27 cellular contexts compared by ENCODE assay signal in the genomic region with DNA sequence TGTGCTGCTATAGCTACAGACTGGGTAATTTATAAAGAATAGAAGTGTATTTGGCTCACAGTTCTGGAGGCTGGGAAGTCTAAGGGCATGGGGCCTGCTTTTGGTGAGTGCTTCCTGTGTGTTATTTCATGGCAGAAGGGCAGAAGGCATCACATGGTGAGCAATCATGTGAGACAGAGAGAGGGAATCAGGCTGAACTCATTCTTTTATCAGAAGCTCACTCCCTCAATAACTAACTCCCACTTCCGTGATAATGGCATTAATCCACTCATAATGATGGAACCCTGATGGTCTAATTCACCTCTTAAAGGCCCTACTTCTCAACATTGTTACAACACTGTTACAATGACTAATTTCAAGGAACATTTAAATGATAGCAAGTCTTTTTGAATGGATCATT.
"Had no signal": no experiment of that assay in that cellular context is flagged by ENCODE, and none has a peak within 500 bp of the region (broad histone marks: within the 10 kb centered on the region; RNA-seq: fewer than 3 reads in every experiment).

No MANE protein-coding gene starts in this region.

- H3K9me3 Mint-ChIP-seq: nephron progenitor cell had no signal

- H3K27ac ChIP-seq: coronary artery, foreskin keratinocyte, heart right ventricle, lower lobe of right lung, prostate gland, thoracic aorta, tibial nerve, upper lobe of left lung, uterus had no signal

- H3K4me3 Mint-ChIP-seq: effector memory CD8-positive, alpha-beta T cell; naive thymus-derived CD8-positive, alpha-beta T cell; nephron progenitor cell; stimulated activated memory B cell treated with anti-CD40 and anti-IgM and Interleukin-4, amounts not matched to agents 10 μg/mL and 1 μg/mL and 100 μg/mL, for 72 hours had no signal

- H3K36me3 ChIP-seq: prostate gland, uterus had no signal

- H3K27me3 Mint-ChIP-seq: effector memory CD8-positive, alpha-beta T cell; naive thymus-derived CD8-positive, alpha-beta T cell; stimulated activated memory B cell treated with anti-CD40 and anti-IgM and Interleukin-4, amounts not matched to agents 10 μg/mL and 1 μg/mL and 100 μg/mL, for 72 hours had no signal

- H3K27me3 ChIP-seq: foreskin keratinocyte, heart right ventricle, tibial nerve, upper lobe of left lung, uterus had no signal

- ATAC-seq: effector memory CD8-positive, alpha-beta T cell; foreskin keratinocyte; left ventricle myocardium superior; lower lobe of right lung; naive thymus-derived CD8-positive, alpha-beta T cell; right cardiac atrium; stimulated activated memory B cell treated with anti-CD40 and anti-IgM and Interleukin-4, amounts not matched to agents 10 μg/mL and 1 μg/mL and 100 μg/mL, for 72 hours; stimulated activated naive CD8-positive, alpha-beta T cell treated with anti-CD3 and anti-CD28 coated beads, Interleukin-15, Interleukin-2, amounts not matched to agents 100 U/mL and 50 U/mL, for 24 hours had no signal

- H3K36me3 Mint-ChIP-seq: naive thymus-derived CD8-positive, alpha-beta T cell; stimulated activated memory B cell treated with anti-CD40 and anti-IgM and Interleukin-4, amounts not matched to agents 10 μg/mL and 1 μg/mL and 100 μg/mL, for 72 hours had no signal

- H3K4me1 ChIP-seq: foreskin keratinocyte, lower lobe of right lung, prostate gland, upper lobe of left lung, uterus had no signal

- DNase-seq: dermis blood vessel endothelial cell; effector memory CD8-positive, alpha-beta T cell; erythroblast; foreskin keratinocyte; glutamatergic neuron; heart right ventricle; hippocampal formation; left ventricle myocardium superior; lower lobe of right lung; naive thymus-derived CD8-positive, alpha-beta T cell; nephron progenitor cell; nucleus accumbens; right cardiac atrium; small intestine; stimulated activated CD4-positive, alpha-beta T cell treated with anti-CD3 and anti-CD28 coated beads, Interleukin-12 subunit alpha, Interleukin-12 subunit beta, amount 100 ng/mL, for 4 hours; stimulated activated CD4-positive, alpha-beta T cell treated with anti-CD3 and anti-CD28 coated beads, Interleukin-2, amount 100 ng/mL, for 24 hours; stimulated activated CD4-positive, alpha-beta T cell treated with anti-CD3 and anti-CD28 coated beads, Interleukin-4, amount 100 ng/mL, for 4 hours; stimulated activated naive CD8-positive, alpha-beta T cell treated with anti-CD3 and anti-CD28 coated beads, Interleukin-15, Interleukin-2, amounts not matched to agents 100 U/mL and 50 U/mL, for 24 hours; substantia nigra; upper lobe of left lung; uterus had no signal

- H3K4me1 Mint-ChIP-seq: naive thymus-derived CD8-positive, alpha-beta T cell; nephron progenitor cell; stimulated activated memory B cell treated with anti-CD40 and anti-IgM and Interleukin-4, amounts not matched to agents 10 μg/mL and 1 μg/mL and 100 μg/mL, for 72 hours had no signal

- H3K4me3 ChIP-seq: coronary artery, heart right ventricle, lower lobe of right lung, prostate gland, thoracic aorta, tibial nerve, upper lobe of left lung, uterus had no signal

- H3K9me3 ChIP-seq: heart right ventricle, lower lobe of right lung, prostate gland, thoracic aorta, tibial nerve, upper lobe of left lung, uterus had no signal

- H3K27ac Mint-ChIP-seq: effector memory CD8-positive, alpha-beta T cell; naive thymus-derived CD8-positive, alpha-beta T cell; nephron progenitor cell; stimulated activated memory B cell treated with anti-CD40 and anti-IgM and Interleukin-4, amounts not matched to agents 10 μg/mL and 1 μg/mL and 100 μg/mL, for 72 hours had no signal

- FAIRE-seq: islet of Langerhans had no signal
